Comparison of ENCODE assay signal across 10 cellular contexts in genomic region chr20:45355209-45355608, GRCh38. TPM values are rescaled to one million over a fixed set of nuclear protein-coding genes. Genes with fewer than 3 reads are reported as not detected.
DNase-seq lines count a peak whose midpoint lies in the region; ATAC-seq, FAIRE-seq and TF ChIP-seq lines count a peak whose summit lies in the region.
"Had no signal": no experiment of that assay in that cellular context is flagged by ENCODE, and none has a peak within 500 bp of the region (broad histone marks: within the 10 kb centered on the region; RNA-seq: fewer than 3 reads in every experiment).

No MANE protein-coding gene starts in this region.

- no peaks in the 10 kb centered on the region for H3K27me3 ChIP-seq in CD8-positive, alpha-beta memory T cell (ENCODE audit: insufficient read depth, low read length, poor library complexity, severe bottlenecking)
- no peaks in the 10 kb centered on the region for H3K27me3 ChIP-seq in KMS-11 (ENCODE audit: insufficient read depth, low read depth)
- H3K27me3 ChIP-seq in mucosa of rectum (ENCODE audit: control insufficient read depth in 2 of 2, insufficient read depth in 2 of 2, low read length in 2 of 2): no peaks in the 10 kb centered on the region
- no peaks in the 10 kb centered on the region for H3K27me3 ChIP-seq in pancreas

- POLR2A ChIA-PET in CD8-positive, alpha-beta memory T cell (lab: Charles Lee): no interaction called here
- POLR2A ChIA-PET in naive thymus-derived CD8-positive, alpha-beta T cell (lab: Charles Lee): no interaction called here

- no peaks in the 10 kb centered on the region for H3K9me3 ChIP-seq in CD8-positive, alpha-beta memory T cell (ENCODE audit: low read length)
- H3K9me3 ChIP-seq in mucosa of rectum (ENCODE audit: control insufficient read depth in 2 of 2, low read length in 2 of 2) (no peaks in the 10 kb centered on the region), pancreas (no peaks in the 10 kb centered on the region)

- H3K27ac ChIP-seq in CD8-positive, alpha-beta memory T cell (ENCODE audit: low read depth, low read length): no peak overlapping the region
- H3K27ac ChIP-seq in KMS-11: no peak overlapping the region
- peak overlapping the region; percentile 24 to 44 for H3K27ac ChIP-seq in mucosa of rectum (ENCODE audit: low read depth in 2 of 2, low read length in 2 of 2)
- H3K27ac ChIP-seq in pancreas: no peak overlapping the region

- FAIRE-seq in pancreas (lab: Jason Lieb, UNC): no peak

- no peaks in the 10 kb centered on the region for H3K4me1 ChIP-seq in CD8-positive, alpha-beta memory T cell (ENCODE audit: insufficient read depth, low read length)
- H3K4me1 ChIP-seq in KMS-11 (ENCODE audit: low read depth, poor library complexity, severe bottlenecking) (peaks cover 38% of the 10 kb centered on the region), mucosa of rectum (ENCODE audit: control insufficient read depth in 2 of 2, insufficient read depth in 2 of 2, low read length in 2 of 2) (peaks cover 10 to 18% of the 10 kb centered on the region in 2 donors), pancreas (peaks cover 0 to 31% (median 5%) of the 10 kb centered on the region in 3 donors)

- peak overlapping the region in 6 of 8 donors; percentile 13 to 75 (median 58) for H3K27ac Mint-ChIP-seq in CD8-positive, alpha-beta memory T cell
- H3K27ac Mint-ChIP-seq in naive thymus-derived CD8-positive, alpha-beta T cell: peak overlapping the region in 2 of 10 donors; percentile 4 to 58

- H3K9me3 Mint-ChIP-seq in CD8-positive, alpha-beta memory T cell: no peaks in the 10 kb centered on the region
- no peaks in the 10 kb centered on the region for H3K9me3 Mint-ChIP-seq in naive thymus-derived CD8-positive, alpha-beta T cell

- no peaks in the 10 kb centered on the region for H3K36me3 ChIP-seq in CD8-positive, alpha-beta memory T cell (ENCODE audit: insufficient read depth, low read length)
- H3K36me3 ChIP-seq in KMS-11 (ENCODE audit: insufficient read depth) (no peaks in the 10 kb centered on the region), mucosa of rectum (ENCODE audit: control insufficient read depth in 2 of 2, insufficient read depth in 2 of 2, low read length in 2 of 2) (no peaks in the 10 kb centered on the region), pancreas (no peaks in the 10 kb centered on the region)

- no peaks in the 10 kb centered on the region for H3K79me2 ChIP-seq in KMS-11 (ENCODE audit: insufficient read depth, low read depth)

- H3K4me3 Mint-ChIP-seq in CD8-positive, alpha-beta memory T cell: no peak overlapping the region
- no peak overlapping the region for H3K4me3 Mint-ChIP-seq in naive thymus-derived CD8-positive, alpha-beta T cell

- intact Hi-C loops in pancreas (cut with DNase I): no loop called here

- no peak for ATAC-seq in naive thymus-derived CD8-positive, alpha-beta T cell
- ATAC-seq in pancreas: no peak

- H4K20me1 ChIP-seq in KMS-11 (ENCODE audit: insufficient read depth): no peaks in the 10 kb centered on the region

- no peaks in the 10 kb centered on the region for H3K27me3 Mint-ChIP-seq in CD8-positive, alpha-beta memory T cell
- H3K27me3 Mint-ChIP-seq in naive thymus-derived CD8-positive, alpha-beta T cell: no peaks in the 10 kb centered on the region

- CTCF ChIA-PET in CD8-positive, alpha-beta memory T cell (lab: Charles Lee): interaction anchor here (1.0 to 1.3 kb wide), 3 partner anchors 18 to 36 kb away, joined by 3 read pairs; no protein-coding TSS in a partner anchor

- WGBS in pancreas, 2 donors: 80 to 89% methylated on average over 3 of the region's 3 CpGs

- H3K36me3 Mint-ChIP-seq in CD8-positive, alpha-beta memory T cell: no peaks in the 10 kb centered on the region
- H3K36me3 Mint-ChIP-seq in naive thymus-derived CD8-positive, alpha-beta T cell: no peaks in the 10 kb centered on the region

- H2AFZ ChIP-seq in KMS-11 (ENCODE audit: low read depth): peak overlapping the region; percentile 32; the same call in 1 of the 2 replicates

- H3K4me2 ChIP-seq in KMS-11: peak overlapping the region; percentile 57

- peaks cover 13 to 36% (median 26%) of the 10 kb centered on the region in 3 donors for H3K4me1 Mint-ChIP-seq in CD8-positive, alpha-beta memory T cell
- H3K4me1 Mint-ChIP-seq in naive thymus-derived CD8-positive, alpha-beta T cell: peaks cover 0 to 12% (median 2%) of the 10 kb centered on the region in 4 donors

- DNase-seq in CD8-positive, alpha-beta memory T cell: no peak
- peak; percentile 81 for DNase-seq in astrocyte of the spinal cord (ENCODE audit: low read depth, low spot score)
- no peak for DNase-seq in GM19240 (ENCODE audit: insufficient read length, low spot score)
- DNase-seq in naive thymus-derived CD8-positive, alpha-beta T cell: no peak
- no peak for DNase-seq in pancreas
- DNase-seq in H4 (ENCODE audit: low spot score): no peak
- DNase-seq: KBM-7; stimulated activated CD4-positive, alpha-beta T cell treated with anti-CD3 and anti-CD28 coated beads, Interleukin-12 subunit alpha, Interleukin-12 subunit beta, amount 100 ng/mL, for 4 hours had no signal

- H3K9ac ChIP-seq in KMS-11: no peak overlapping the region
- H3K9ac ChIP-seq in mucosa of rectum (ENCODE audit: low read depth in 1 of 2, low read length in 2 of 2): no peak overlapping the region

- no peak overlapping the region for H3K4me3 ChIP-seq in CD8-positive, alpha-beta memory T cell (ENCODE audit: low read length)
- H3K4me3 ChIP-seq in KMS-11 (IDR thresholded peaks at IDR 0.05; ENCODE audit: insufficient read depth, low read depth, low read length): no peak overlapping the region
- no peak overlapping the region for H3K4me3 ChIP-seq in astrocyte of the spinal cord (ENCODE audit: low read depth, low read length)
- H3K4me3 ChIP-seq in mucosa of rectum (ENCODE audit: low read length in 2 of 2): no peak overlapping the region
- H3K4me3 ChIP-seq in pancreas: no peak overlapping the region

- TF ChIP-seq CTCF in KMS-11 (conservative IDR thresholded peaks at IDR 0.05; ENCODE audit: low read depth, low read length) (no peak), astrocyte of the spinal cord (IDR thresholded peaks at IDR 0.05; ENCODE audit: low read depth, low read length) (no peak), pancreas (IDR thresholded peaks at IDR 0.05) (no peak)

- in situ Hi-C loops in astrocyte of the spinal cord (cut with HindIII; ENCODE audit: low sequenced_read_pairs): no loop called here

RNA-seq across cellular contexts. Expression of gene SDC4, which starts 7.0 kb away (rescaled TPM):
- total RNA-seq in CD8-positive, alpha-beta memory T cell: 10 to 100 TPM; 91.3 to 98.1 TPM
- polyA plus RNA-seq in CD8-positive, alpha-beta memory T cell: 1.5 TPM
- total RNA-seq in naive thymus-derived CD8-positive, alpha-beta T cell: under 1 TPM; 0.25 to 0.31 TPM
- under 1 TPM in 2 of 3 donors, not detected in 1; 0.09 to 0.24 TPM for polyA plus RNA-seq in naive thymus-derived CD8-positive, alpha-beta T cell
- total RNA-seq in pancreas: 100 to 1,000 TPM in 2 of 6 donors, 10 to 100 TPM in 4; 50.9 to 208 (median 56.0) TPM
- 10 to 100 TPM; 48.2 to 54.8 TPM for polyA plus RNA-seq in pancreas
- total RNA-seq in H4 (2014; rRNA removed; shearing (Covaris generic)): 88.3 and 88.4 TPM in 2 replicates

RNA-seq across cellular contexts. Expression of gene SYS1, which starts 7.7 kb away (rescaled TPM):
- 10 to 100 TPM; 48.3 to 54.0 TPM for total RNA-seq in CD8-positive, alpha-beta memory T cell
- 40.1 TPM for polyA plus RNA-seq in CD8-positive, alpha-beta memory T cell
- 10 to 100 TPM; 58.7 to 62.5 TPM for total RNA-seq in naive thymus-derived CD8-positive, alpha-beta T cell
- polyA plus RNA-seq in naive thymus-derived CD8-positive, alpha-beta T cell: 10 to 100 TPM; 34.2 to 46.1 (median 36.2) TPM
- total RNA-seq in pancreas: 10 to 100 TPM; 11.1 to 19.0 (median 16.5) TPM
- 10 to 100 TPM in 1 of 2 donors, 1 to 10 TPM in 1; 9.6 to 13.7 TPM for polyA plus RNA-seq in pancreas
- total RNA-seq in H4 (2014; rRNA removed; shearing (Covaris generic)): 15.4 and 20.8 TPM in 2 replicates

RNA-seq across cellular contexts. Expression of gene TP53TG5, which starts 22.9 kb away (rescaled TPM):
- total RNA-seq in CD8-positive, alpha-beta memory T cell: not detected
- not detected for polyA plus RNA-seq in CD8-positive, alpha-beta memory T cell
- total RNA-seq in naive thymus-derived CD8-positive, alpha-beta T cell: under 1 TPM in 1 of 2 experiments, not detected in 1; 0.47 TPM
- under 1 TPM in 2 of 3 donors, not detected in 1; 0.42 to 0.55 TPM for polyA plus RNA-seq in naive thymus-derived CD8-positive, alpha-beta T cell
- under 1 TPM in 1 of 6 donors, not detected in 5; 0.44 TPM for total RNA-seq in pancreas
- not detected for polyA plus RNA-seq in pancreas
- not detected in 2 replicates for total RNA-seq in H4 (2014; rRNA removed; shearing (Covaris generic))

RNA-seq across cellular contexts. Expression of gene MATN4, which starts 47.1 kb away (rescaled TPM):
- under 1 TPM in 1 of 2 experiments, not detected in 1; 0.22 TPM for total RNA-seq in CD8-positive, alpha-beta memory T cell
- polyA plus RNA-seq in CD8-positive, alpha-beta memory T cell: not detected
- not detected for total RNA-seq in naive thymus-derived CD8-positive, alpha-beta T cell
- not detected for polyA plus RNA-seq in naive thymus-derived CD8-positive, alpha-beta T cell
- 1 to 10 TPM in 5 of 6 donors, under 1 TPM in 1; 0.89 to 6.4 (median 2.3) TPM for total RNA-seq in pancreas
- 1 to 10 TPM; 1.5 to 3.1 TPM for polyA plus RNA-seq in pancreas
- not detected in 2 replicates for total RNA-seq in H4 (2014; rRNA removed; shearing (Covaris generic))

RNA-seq across cellular contexts. Expression of gene RBPJL, which starts 48.6 kb away (rescaled TPM):
- not detected for total RNA-seq in CD8-positive, alpha-beta memory T cell
- polyA plus RNA-seq in CD8-positive, alpha-beta memory T cell: not detected
- total RNA-seq in naive thymus-derived CD8-positive, alpha-beta T cell: not detected
- polyA plus RNA-seq in naive thymus-derived CD8-positive, alpha-beta T cell: not detected
- 100 to 1,000 TPM; 169 to 591 (median 427) TPM for total RNA-seq in pancreas
- polyA plus RNA-seq in pancreas: 1,000 to 10,000 TPM; 1,163 to 1,575 TPM
- not detected in 2 replicates for total RNA-seq in H4 (2014; rRNA removed; shearing (Covaris generic))

Comparison
In these comparisons a context has a peak if more than half of its experiments do, and no peak if none do; other contexts are left out.
1. H3K27ac ChIP-seq: peak in mucosa of rectum (2 of 2); none in CD8-positive, alpha-beta memory T cell (single experiment), KMS-11 (single experiment) and pancreas (0 of 4).
2. RNA of gene SDC4, which starts 7.0 kb away (total RNA-seq): 91.3 to 98.1 TPM in CD8-positive, alpha-beta memory T cell, 88.3 to 88.4 TPM in H4 and 50.9 to 208 TPM in pancreas; 0.25 to 0.31 TPM in naive thymus-derived CD8-positive, alpha-beta T cell; every median in the first group is over 10 times any median in the second.